15 cellular contexts compared by ENCODE assay signal in the genomic region with DNA sequence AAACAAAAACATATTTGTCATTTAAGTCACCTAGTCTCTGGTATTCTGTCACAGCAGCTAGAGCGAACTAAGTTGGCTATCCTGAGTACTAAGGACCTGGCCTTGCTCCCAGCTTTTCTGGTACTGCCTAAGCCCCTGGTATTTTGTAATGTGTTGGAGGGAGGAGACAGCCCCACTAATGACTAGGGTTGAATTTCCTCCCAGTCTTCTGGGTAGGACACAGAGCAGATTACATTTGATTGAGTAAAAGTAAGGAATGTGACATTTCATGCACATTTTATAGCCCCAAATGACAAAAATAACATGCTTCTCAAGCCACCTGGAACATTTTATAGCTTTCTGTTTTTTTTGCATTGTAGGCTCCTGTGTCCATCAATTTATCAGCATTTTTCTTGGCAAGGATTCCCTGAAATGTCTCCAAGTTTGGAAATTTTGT. TPM values are rescaled to one million over a fixed set of nuclear protein-coding genes. Genes with fewer than 3 reads are reported as not detected.
A peak's percentile ranks its signal among the peaks of the same experiment; 100 is the strongest.
DNase-seq lines count a peak whose midpoint lies in the region; ATAC-seq and FAIRE-seq lines count a peak whose summit lies in the region.
"Had no signal": no experiment of that assay in that cellular context is flagged by ENCODE, and none has a peak within 500 bp of the region (broad histone marks: within the 10 kb centered on the region; RNA-seq: fewer than 3 reads in every experiment).

No MANE protein-coding gene starts in this region.

- no peaks in the 10 kb centered on the region for H3K27me3 ChIP-seq in BLaER1 treated with 17β-estradiol and CSF1 and Interleukin-3, amounts not matched to agents 10 nM and 100 nM
- no peaks in the 10 kb centered on the region for H3K27me3 ChIP-seq in adipocyte (replicated peaks; ENCODE audit: control insufficient read depth, insufficient read depth, low read length)
- H3K27me3 ChIP-seq: right lobe of liver had no signal

- peak; percentile 93 for ATAC-seq in Right ventricle myocardium superior (ENCODE audit: poor library complexity)
- ATAC-seq: HCT116, right lobe of liver had no signal

- no peak overlapping the region for H3K27ac Mint-ChIP-seq in activated CD4-positive, alpha-beta T cell treated with anti-CD3 and anti-CD28 coated beads, Interleukin-2, amount 10 ng/mL, durations not matched to agents 7 days and 5 days
- H3K27ac Mint-ChIP-seq: activated naive CD8-positive, alpha-beta T cell; CD4-positive, alpha-beta T cell had no signal

- H4K20me1 ChIP-seq in BLaER1 treated with 17β-estradiol and CSF1 and Interleukin-3, amounts not matched to agents 10 nM and 100 nM: no peaks in the 10 kb centered on the region

- H3K36me3 Mint-ChIP-seq in activated CD4-positive, alpha-beta T cell treated with anti-CD3 and anti-CD28 coated beads, Interleukin-2, amount 10 ng/mL, durations not matched to agents 7 days and 5 days (ENCODE audit: low read depth): no peaks in the 10 kb centered on the region

- H3K9ac ChIP-seq in BLaER1 treated with 17β-estradiol and CSF1 and Interleukin-3, amounts not matched to agents 10 nM and 100 nM: peak overlapping the region in 1 of 11 experiments; percentile 28; a peak in 1 of 22 replicates
- peak overlapping the region; percentile 52 for H3K9ac ChIP-seq in adipocyte (ENCODE audit: low read length)

- no peaks in the 10 kb centered on the region for H3K27me3 Mint-ChIP-seq in activated CD4-positive, alpha-beta T cell treated with anti-CD3 and anti-CD28 coated beads, Interleukin-2, amount 10 ng/mL, durations not matched to agents 7 days and 5 days
- H3K27me3 Mint-ChIP-seq: activated naive CD8-positive, alpha-beta T cell; CD4-positive, alpha-beta T cell had no signal

- peak; percentile 96 for DNase-seq in adipocyte (ENCODE audit: low read depth)
- no peak for DNase-seq in Right ventricle myocardium superior
- DNase-seq in renal cortical epithelial cell (ENCODE audit: low read depth): peak; percentile 58
- no peak for DNase-seq in activated CD4-positive, alpha-beta T cell treated with anti-CD3 and anti-CD28 coated beads for 4 hours
- no peak for DNase-seq in activated CD4-positive, alpha-beta T cell treated with anti-CD3 and anti-CD28 coated beads, Interleukin-2, amount 10 ng/mL, durations not matched to agents 7 days and 5 days
- DNase-seq in urothelium cell line (ENCODE audit: low spot score): no peak
- DNase-seq in stimulated activated CD4-positive, alpha-beta T cell treated with anti-CD3 and anti-CD28 coated beads, Interleukin-4, amount 100 ng/mL, for 1 hour: no peak
- DNase-seq: CD4-positive, alpha-beta T cell; effector memory CD4-positive, alpha-beta T cell; KBM-7; right lobe of liver; T-helper 9 cell had no signal

- intact Hi-C loops in Right ventricle myocardium superior (cut with DNase I): no loop called here

- CTCF ChIA-PET in activated CD4-positive, alpha-beta T cell treated with anti-CD3 and anti-CD28 coated beads, Interleukin-2, amount 10 ng/mL, durations not matched to agents 7 days and 5 days (lab: Charles Lee): interaction anchor here (0.9 to 2.4 kb wide), 3 partner anchors 8 to 17 kb away, joined by 3 to 8 read pairs (median 5); no protein-coding TSS in a partner anchor

- FAIRE-seq in urothelium cell line (lab: Jason Lieb, UNC): no peak

- H3K4me1 Mint-ChIP-seq in activated CD4-positive, alpha-beta T cell treated with anti-CD3 and anti-CD28 coated beads, Interleukin-2, amount 10 ng/mL, durations not matched to agents 7 days and 5 days: peaks cover 18% of the 10 kb centered on the region

- no peak overlapping the region for H3K4me3 Mint-ChIP-seq in activated CD4-positive, alpha-beta T cell treated with anti-CD3 and anti-CD28 coated beads, Interleukin-2, amount 10 ng/mL, durations not matched to agents 7 days and 5 days
- H3K4me3 Mint-ChIP-seq: activated naive CD8-positive, alpha-beta T cell; CD4-positive, alpha-beta T cell had no signal

- H3K9me3 ChIP-seq in BLaER1 treated with 17β-estradiol and CSF1 and Interleukin-3, amounts not matched to agents 10 nM and 100 nM (replicated peaks in 1 of 11): no peaks in the 10 kb centered on the region
- no peaks in the 10 kb centered on the region for H3K9me3 ChIP-seq in adipocyte (ENCODE audit: control insufficient read depth, low read length)
- H3K9me3 ChIP-seq: right lobe of liver had no signal

- peak overlapping the region in 6 of 11 experiments; percentile 71 to 85 (median 76); a peak in 8 of 22 replicates for H3K4me2 ChIP-seq in BLaER1 treated with 17β-estradiol and CSF1 and Interleukin-3, amounts not matched to agents 10 nM and 100 nM

- H3K27ac ChIP-seq in BLaER1 treated with 17β-estradiol and CSF1 and Interleukin-3, amounts not matched to agents 10 nM and 100 nM: peak overlapping the region in 4 of 11 experiments; percentile 21 to 82 (median 36); a peak in 6 of 22 replicates
- H3K27ac ChIP-seq: right lobe of liver had no signal

- no peaks in the 10 kb centered on the region for H3K9me3 Mint-ChIP-seq in activated CD4-positive, alpha-beta T cell treated with anti-CD3 and anti-CD28 coated beads, Interleukin-2, amount 10 ng/mL, durations not matched to agents 7 days and 5 days
- H3K9me3 Mint-ChIP-seq: CD4-positive, alpha-beta T cell had no signal

- POLR2A ChIA-PET in activated CD4-positive, alpha-beta T cell treated with anti-CD3 and anti-CD28 coated beads, Interleukin-2, amount 10 ng/mL, durations not matched to agents 7 days and 5 days (lab: Charles Lee): interaction anchor here (0.6 kb wide), 1 partner anchor 20 kb away, joined by 7 read pairs; no protein-coding TSS in a partner anchor

- no peak overlapping the region for H3K4me3 ChIP-seq in BLaER1 treated with 17β-estradiol and CSF1 and Interleukin-3, amounts not matched to agents 10 nM and 100 nM
- H3K4me3 ChIP-seq in adipocyte (ENCODE audit: low read length): no peak overlapping the region
- H3K4me3 ChIP-seq: right lobe of liver had no signal

- H3K36me3 ChIP-seq in BLaER1 treated with 17β-estradiol and CSF1 and Interleukin-3, amounts not matched to agents 10 nM and 100 nM: no peaks in the 10 kb centered on the region
- H3K36me3 ChIP-seq in adipocyte (ENCODE audit: control insufficient read depth, insufficient read depth, low read length, severe bottlenecking): no peaks in the 10 kb centered on the region
- H3K36me3 ChIP-seq: right lobe of liver had no signal

- H3K4me1 ChIP-seq in BLaER1 treated with 17β-estradiol and CSF1 and Interleukin-3, amounts not matched to agents 10 nM and 100 nM: peaks cover 48 to 99% (median 80%) of the 10 kb centered on the region in 10 experiments
- H3K4me1 ChIP-seq in adipocyte (ENCODE audit: control insufficient read depth, insufficient read depth, low read length): peaks cover 21% of the 10 kb centered on the region
- H3K4me1 ChIP-seq: right lobe of liver had no signal

RNA-seq across cellular contexts. Expression of a gene that starts 47.9 kb away (rescaled TPM):
- total RNA-seq in Right ventricle myocardium superior (23.2 TPM), renal cortical epithelial cell (165 and 197 TPM in 2 replicates)
- 1 to 10 TPM; 4.5 to 5.6 TPM for total RNA-seq in activated CD4-positive, alpha-beta T cell treated with anti-CD3 and anti-CD28 coated beads, Interleukin-2, amount 10 ng/mL, durations not matched to agents 7 days and 5 days

Comparison
In these comparisons a context has a peak if more than half of its experiments do, and no peak if none do; other contexts are left out.
1. DNase-seq: peak in adipocyte (single experiment) and renal cortical epithelial cell (single experiment); none in Right ventricle myocardium superior (single experiment), activated CD4-positive, alpha-beta T cell treated with anti-CD3 and anti-CD28 coated beads for 4 hours (0 of 2), activated CD4-positive, alpha-beta T cell treated with anti-CD3 and anti-CD28 coated beads, Interleukin-2, amount 10 ng/mL, durations not matched to agents 7 days and 5 days (single experiment), urothelium cell line (single experiment) and stimulated activated CD4-positive, alpha-beta T cell treated with anti-CD3 and anti-CD28 coated beads, Interleukin-4, amount 100 ng/mL, for 1 hour (single experiment).